ENCODE assay signal across 10 cellular contexts in the genomic region with DNA sequence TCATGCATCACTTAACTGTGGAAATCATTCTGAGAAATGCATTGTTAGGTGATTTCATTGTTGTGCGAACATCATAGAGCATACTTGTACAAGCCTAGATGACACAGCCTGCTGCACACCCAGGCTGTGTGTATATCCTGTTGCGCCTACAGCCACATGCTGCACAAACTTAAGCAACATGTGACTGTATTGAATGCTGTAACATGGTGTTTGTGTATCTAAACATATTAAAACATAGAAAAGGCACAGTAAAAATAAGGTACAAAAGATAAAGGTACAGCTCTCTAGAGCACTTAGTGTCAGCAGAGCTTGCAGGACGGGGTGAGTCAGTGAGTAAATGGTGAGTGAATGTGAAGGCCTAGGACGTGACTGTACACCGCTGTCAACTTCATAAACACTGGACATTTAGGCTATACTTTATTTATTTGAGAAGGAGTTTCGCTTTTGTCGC. TPM values are rescaled to one million over a fixed set of nuclear protein-coding genes. Genes with fewer than 3 reads are reported as not detected.
DNase-seq lines count a peak whose midpoint lies in the region; ATAC-seq and TF ChIP-seq lines count a peak whose summit lies in the region.
"Had no signal": no experiment of that assay in that cellular context is flagged by ENCODE, and none has a peak within 500 bp of the region (broad histone marks: within the 10 kb centered on the region; RNA-seq: fewer than 3 reads in every experiment).

No MANE protein-coding gene starts in this region.

- no peak for TF ChIP-seq EP300 in transverse colon (IDR thresholded peaks at IDR 0.05; ENCODE audit: low read depth)

- no peak for TF ChIP-seq CTCF in left ventricle myocardium inferior (IDR thresholded peaks at IDR 0.05; ENCODE audit: borderline replicate concordance)
- no peak for TF ChIP-seq CTCF in heart left ventricle (IDR thresholded peaks at IDR 0.05)
- TF ChIP-seq CTCF in transverse colon (IDR thresholded peaks at IDR 0.05), result no peak

- H3K4me1 Mint-ChIP-seq in activated CD8-positive, alpha-beta T cell treated with anti-CD3 and anti-CD28 coated beads, Interleukin-2, amount 10 ng/mL, durations not matched to agents 7 days and 5 days (ENCODE audit: low read depth), result peaks cover 56% of the 10 kb centered on the region

- no peaks in the 10 kb centered on the region for H3K9me3 ChIP-seq in left ventricle myocardium inferior (replicated peaks)
- no peaks in the 10 kb centered on the region for H3K9me3 ChIP-seq in heart left ventricle
- H3K9me3 ChIP-seq in transverse colon, result no peaks in the 10 kb centered on the region

- no peaks in the 10 kb centered on the region for H3K9me3 Mint-ChIP-seq in activated CD8-positive, alpha-beta T cell treated with anti-CD3 and anti-CD28 coated beads, Interleukin-2, amount 10 ng/mL, durations not matched to agents 7 days and 5 days (ENCODE audit: insufficient read depth)

- DNase-seq in left ventricle myocardium inferior (no peak), heart left ventricle (no peak), glomerular visceral epithelial cell (ENCODE audit: extremely low spot score) (peak; percentile 61), transverse colon (no peak), NCI-H510A treated with DMSO at 0.1 percent for 48 hours (lab: John Stamatoyannopoulos, UW) (no peak), NCI-H446 (lab: John Stamatoyannopoulos, UW) (no peak)
- no peak for DNase-seq in activated CD8-positive, alpha-beta T cell treated with anti-CD3 and anti-CD28 coated beads, Interleukin-2, amount 10 ng/mL, durations not matched to agents 7 days and 5 days
- DNase-seq: DMS 273 treated with DMSO at 0.1 percent for 48 hours, nucleus accumbens had no signal

- H3K27me3 Mint-ChIP-seq in activated CD8-positive, alpha-beta T cell treated with anti-CD3 and anti-CD28 coated beads, Interleukin-2, amount 10 ng/mL, durations not matched to agents 7 days and 5 days (ENCODE audit: low read depth), result no peaks in the 10 kb centered on the region

- 88 to 92% (median 90%) methylated on average over 7 of the region's 7 CpGs for WGBS in heart left ventricle, 4 donors
- 56 to 82% methylated on average over 5 to 7 of the region's 7 CpGs for WGBS in transverse colon (ENCODE audit: low coverage in 1 of 2), 2 donors

- CTCF ChIA-PET in activated CD8-positive, alpha-beta T cell treated with anti-CD3 and anti-CD28 coated beads, Interleukin-2, amount 10 ng/mL, durations not matched to agents 7 days and 5 days (lab: Charles Lee), result interaction anchor here (1.5 kb wide), 1 partner anchor 20 kb away, joined by 8 read pairs; no protein-coding TSS in a partner anchor

- no peak overlapping the region for H3K4me3 ChIP-seq in left ventricle myocardium inferior
- H3K4me3 ChIP-seq in heart left ventricle, result no peak overlapping the region
- no peak overlapping the region for H3K4me3 ChIP-seq in transverse colon

- intact Hi-C loops in left ventricle myocardium inferior (cut with micrococcal nuclease), result no loop called here
- intact Hi-C loops in heart left ventricle (cut with DNase I), result no loop called here
- intact Hi-C loops in transverse colon (cut with DNase I; ENCODE audit: low total_unique reads), result no loop called here

- H3K27me3 ChIP-seq in left ventricle myocardium inferior (ENCODE audit: low read depth) (no peaks in the 10 kb centered on the region), heart left ventricle (no peaks in the 10 kb centered on the region), transverse colon (no peaks in the 10 kb centered on the region)

- peak overlapping the region; percentile 19 for H3K27ac ChIP-seq in left ventricle myocardium inferior (replicated peaks)
- H3K27ac ChIP-seq in heart left ventricle, result peak overlapping the region in 2 of 12 donors; percentile 5 to 7
- peak overlapping the region; percentile 8 to 52 (median 12) for H3K27ac ChIP-seq in transverse colon

- POLR2A ChIA-PET in activated CD8-positive, alpha-beta T cell treated with anti-CD3 and anti-CD28 coated beads, Interleukin-2, amount 10 ng/mL, durations not matched to agents 7 days and 5 days (lab: Charles Lee), result no interaction called here

- in situ Hi-C loops in transverse colon (cut with MboI; ENCODE audit: low pct_ligation_motif_present in 1 of 4, low pct_unique_long_range_greater_than_20kb in 1 of 4, low sequenced_read_pairs in 3 of 4), result no loop called here

- no peak for ATAC-seq in heart left ventricle
- ATAC-seq in activated CD8-positive, alpha-beta T cell treated with anti-CD3 and anti-CD28 coated beads, Interleukin-2, amount 10 ng/mL, durations not matched to agents 7 days and 5 days, result no peak
- no peak for ATAC-seq in HG02852 (IDR thresholded peaks at IDR 0.05; ENCODE audit: unreplicated experiment)

- TF ChIP-seq POLR2A in heart left ventricle (IDR thresholded peaks at IDR 0.05) (no peak), transverse colon (IDR thresholded peaks at IDR 0.05) (no peak)

- peaks cover 6% of the 10 kb centered on the region for H3K36me3 Mint-ChIP-seq in activated CD8-positive, alpha-beta T cell treated with anti-CD3 and anti-CD28 coated beads, Interleukin-2, amount 10 ng/mL, durations not matched to agents 7 days and 5 days (ENCODE audit: low read depth)

- H3K4me3 Mint-ChIP-seq in activated CD8-positive, alpha-beta T cell treated with anti-CD3 and anti-CD28 coated beads, Interleukin-2, amount 10 ng/mL, durations not matched to agents 7 days and 5 days, result no peak overlapping the region

- H3K4me1 ChIP-seq in left ventricle myocardium inferior (peaks cover 98% of the 10 kb centered on the region), heart left ventricle (peaks cover under 1 to 90% (median 65%) of the 10 kb centered on the region in 12 donors), transverse colon (peaks cover 11 to 71% (median 46%) of the 10 kb centered on the region in 4 donors)

- no peaks in the 10 kb centered on the region for H3K36me3 ChIP-seq in left ventricle myocardium inferior
- H3K36me3 ChIP-seq in heart left ventricle, result no peaks in the 10 kb centered on the region
- H3K36me3 ChIP-seq in transverse colon, result no peaks in the 10 kb centered on the region

- peak overlapping the region; percentile 54 for H3K27ac Mint-ChIP-seq in activated CD8-positive, alpha-beta T cell treated with anti-CD3 and anti-CD28 coated beads, Interleukin-2, amount 10 ng/mL, durations not matched to agents 7 days and 5 days

RNA-seq across cellular contexts. Expression of gene FOXK2, which starts 11.9 kb away (rescaled TPM):
- total RNA-seq in left ventricle myocardium inferior (41.6 TPM), heart left ventricle (10 to 100 TPM; 26.9 to 77.0 (median 33.9) TPM), transverse colon (100 to 1,000 TPM in 2 of 4 donors, 10 to 100 TPM in 2; 41.2 to 216 (median 106) TPM)
- 10 to 100 TPM; 15.6 to 43.2 TPM for polyA plus RNA-seq in heart left ventricle
- total RNA-seq in activated CD8-positive, alpha-beta T cell treated with anti-CD3 and anti-CD28 coated beads, Interleukin-2, amount 10 ng/mL, durations not matched to agents 7 days and 5 days, result 10 to 100 TPM; 62.3 to 65.3 TPM
